Comparison of ENCODE assay signal across 19 cellular contexts in the genomic region with DNA sequence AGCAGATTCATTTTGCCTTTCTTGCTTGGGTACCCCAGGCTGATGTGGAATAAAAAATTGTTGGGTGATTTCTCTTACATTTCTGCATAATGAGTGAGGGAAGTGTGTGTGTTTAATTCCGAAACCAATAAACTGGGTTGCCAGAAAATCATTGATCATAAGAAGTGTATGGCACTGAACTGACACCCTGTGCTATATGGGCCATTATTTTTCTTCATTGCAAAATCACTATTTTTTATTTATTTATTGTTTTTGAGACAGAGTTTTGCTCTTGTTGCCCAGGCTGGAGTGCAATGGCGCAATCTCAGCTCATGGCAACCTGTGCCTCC. TPM values are rescaled to one million over a fixed set of nuclear protein-coding genes. Genes with fewer than 3 reads are reported as not detected.
DNase-seq lines count a peak whose midpoint lies in the region; ATAC-seq and TF ChIP-seq lines count a peak whose summit lies in the region.
"Had no signal": no experiment of that assay in that cellular context is flagged by ENCODE, and none has a peak within 500 bp of the region (broad histone marks: within the 10 kb centered on the region; RNA-seq: fewer than 3 reads in every experiment).

No MANE protein-coding gene starts in this region.

- no peaks in the 10 kb centered on the region for H3K9me3 ChIP-seq in osteoblast (ENCODE audit: low read depth, low read length)
- H3K9me3 ChIP-seq: colonic mucosa had no signal

- no peaks in the 10 kb centered on the region for H4K20me1 ChIP-seq in osteoblast (ENCODE audit: insufficient read depth, low read length)

- H3K4me1 Mint-ChIP-seq in activated T-cell treated with anti-CD3 and anti-CD28 coated beads, Interleukin-2, amount 50 U/mL, for 4 hours (ENCODE audit: low read depth) = peaks cover 62% of the 10 kb centered on the region
- peaks cover 40% of the 10 kb centered on the region for H3K4me1 Mint-ChIP-seq in activated CD8-positive, alpha-beta T cell treated with anti-CD3 and anti-CD28 coated beads, Interleukin-2, amount 10 ng/mL, durations not matched to agents 7 days and 5 days (ENCODE audit: low read depth)
- peaks cover 54% of the 10 kb centered on the region for H3K4me1 Mint-ChIP-seq in stimulated activated memory B cell treated with anti-CD40 and anti-IgM and Interleukin-4, amounts not matched to agents 10 μg/mL and 1 μg/mL and 100 μg/mL, for 72 hours

- TF ChIP-seq CTCF in osteoblast (IDR thresholded peaks at IDR 0.05; ENCODE audit: extremely low read depth, low read depth, low read length) = no peak

- no peaks in the 10 kb centered on the region for H3K79me2 ChIP-seq in osteoblast (ENCODE audit: insufficient read depth, low read length)

- H3K4me3 ChIP-seq in osteoblast (ENCODE audit: insufficient read depth, low read length) = no peak overlapping the region
- H3K4me3 ChIP-seq: colonic mucosa had no signal

- no peaks in the 10 kb centered on the region for H3K27me3 ChIP-seq in osteoblast (ENCODE audit: insufficient read depth, low read length)
- H3K27me3 ChIP-seq: colonic mucosa had no signal

- POLR2A ChIA-PET in activated CD8-positive, alpha-beta T cell treated with anti-CD3 and anti-CD28 coated beads, Interleukin-2, amount 10 ng/mL, durations not matched to agents 7 days and 5 days (lab: Charles Lee) = interaction anchor here (1.2 kb wide), 1 partner anchor 218 kb away, joined by 4 read pairs; a partner anchor contains a TSS

- no peaks in the 10 kb centered on the region for H3K27me3 Mint-ChIP-seq in activated T-cell treated with anti-CD3 and anti-CD28 coated beads, Interleukin-2, amount 50 U/mL, for 4 hours (ENCODE audit: low read depth)
- no peaks in the 10 kb centered on the region for H3K27me3 Mint-ChIP-seq in activated CD8-positive, alpha-beta T cell treated with anti-CD3 and anti-CD28 coated beads, Interleukin-2, amount 10 ng/mL, durations not matched to agents 7 days and 5 days (ENCODE audit: low read depth)
- no peaks in the 10 kb centered on the region for H3K27me3 Mint-ChIP-seq in stimulated activated memory B cell treated with anti-CD40 and anti-IgM and Interleukin-4, amounts not matched to agents 10 μg/mL and 1 μg/mL and 100 μg/mL, for 72 hours

- ATAC-seq in activated T-cell treated with anti-CD3 and anti-CD28 coated beads, Interleukin-2, amount 50 U/mL, for 4 hours = peak; percentile 63 to 65
- ATAC-seq in HG03097 (IDR thresholded peaks at IDR 0.05; ENCODE audit: low FRiP score, unreplicated experiment) (peak; percentile 8), GM18909 (IDR thresholded peaks at IDR 0.05; ENCODE audit: poor library complexity, unreplicated experiment) (no peak)
- ATAC-seq in activated CD8-positive, alpha-beta T cell treated with anti-CD3 and anti-CD28 coated beads, Interleukin-2, amount 10 ng/mL, durations not matched to agents 7 days and 5 days = no peak
- no peak for ATAC-seq in stimulated activated memory B cell treated with anti-CD40 and anti-IgM and Interleukin-4, amounts not matched to agents 10 μg/mL and 1 μg/mL and 100 μg/mL, for 72 hours
- ATAC-seq: HCT116, left colon, SK-N-SH treated with all-trans-retinoic acid at 6 μM for 48 hours had no signal

- no peak overlapping the region for H3K4me3 Mint-ChIP-seq in activated T-cell treated with anti-CD3 and anti-CD28 coated beads, Interleukin-2, amount 50 U/mL, for 4 hours
- no peak overlapping the region for H3K4me3 Mint-ChIP-seq in activated CD8-positive, alpha-beta T cell treated with anti-CD3 and anti-CD28 coated beads, Interleukin-2, amount 10 ng/mL, durations not matched to agents 7 days and 5 days
- H3K4me3 Mint-ChIP-seq in stimulated activated memory B cell treated with anti-CD40 and anti-IgM and Interleukin-4, amounts not matched to agents 10 μg/mL and 1 μg/mL and 100 μg/mL, for 72 hours = peak overlapping the region; percentile 53

- no peaks in the 10 kb centered on the region for H3K9me3 Mint-ChIP-seq in activated T-cell treated with anti-CD3 and anti-CD28 coated beads, Interleukin-2, amount 50 U/mL, for 4 hours
- H3K9me3 Mint-ChIP-seq in activated CD8-positive, alpha-beta T cell treated with anti-CD3 and anti-CD28 coated beads, Interleukin-2, amount 10 ng/mL, durations not matched to agents 7 days and 5 days (ENCODE audit: insufficient read depth) = no peaks in the 10 kb centered on the region
- no peaks in the 10 kb centered on the region for H3K9me3 Mint-ChIP-seq in stimulated activated memory B cell treated with anti-CD40 and anti-IgM and Interleukin-4, amounts not matched to agents 10 μg/mL and 1 μg/mL and 100 μg/mL, for 72 hours

- CTCF ChIA-PET in activated CD8-positive, alpha-beta T cell treated with anti-CD3 and anti-CD28 coated beads, Interleukin-2, amount 10 ng/mL, durations not matched to agents 7 days and 5 days (lab: Charles Lee) = interaction anchor here (0.6 to 1.3 kb wide), 3 partner anchors 9 to 246 kb away, joined by 3 to 5 read pairs (median 4); no protein-coding TSS in a partner anchor

- no peak overlapping the region for H2AFZ ChIP-seq in osteoblast (ENCODE audit: low read length)

- peaks cover 5% of the 10 kb centered on the region for H3K4me1 ChIP-seq in osteoblast (ENCODE audit: insufficient read depth, low read length)
- H3K4me1 ChIP-seq: colonic mucosa had no signal

- DNase-seq in activated T-cell treated with anti-CD3 and anti-CD28 coated beads, Interleukin-2, amount 50 U/mL, for 4 hours = no peak
- DNase-seq in activated T-cell treated with anti-CD3 and anti-CD28 coated beads, Interleukin-2, amount 50 U/mL, for 1 hour = no peak
- no peak for DNase-seq in activated CD8-positive, alpha-beta T cell treated with anti-CD3 and anti-CD28 coated beads, Interleukin-2, amount 10 ng/mL, durations not matched to agents 7 days and 5 days
- DNase-seq in amygdala (lab: John Stamatoyannopoulos, UW) (no peak), osteoblast (ENCODE audit: insufficient read length, low spot score, missing footprints) (no peak)
- DNase-seq: aorta, colonic mucosa, COR-L47, foreskin melanocyte, left colon, midbrain, NCI-H1105 treated with DMSO at 0.1 percent for 48 hours, NCI-H2171 treated with DMSO at 0.1 percent for 48 hours had no signal

- H3K27ac Mint-ChIP-seq in activated CD8-positive, alpha-beta T cell treated with anti-CD3 and anti-CD28 coated beads, Interleukin-2, amount 10 ng/mL, durations not matched to agents 7 days and 5 days = peak overlapping the region; percentile 9
- peak overlapping the region; percentile 84 for H3K27ac Mint-ChIP-seq in stimulated activated memory B cell treated with anti-CD40 and anti-IgM and Interleukin-4, amounts not matched to agents 10 μg/mL and 1 μg/mL and 100 μg/mL, for 72 hours

- H3K36me3 Mint-ChIP-seq in activated T-cell treated with anti-CD3 and anti-CD28 coated beads, Interleukin-2, amount 50 U/mL, for 4 hours (ENCODE audit: insufficient read depth) = peaks cover 10% of the 10 kb centered on the region
- peaks cover 23% of the 10 kb centered on the region for H3K36me3 Mint-ChIP-seq in activated CD8-positive, alpha-beta T cell treated with anti-CD3 and anti-CD28 coated beads, Interleukin-2, amount 10 ng/mL, durations not matched to agents 7 days and 5 days (ENCODE audit: low read depth)
- H3K36me3 Mint-ChIP-seq in stimulated activated memory B cell treated with anti-CD40 and anti-IgM and Interleukin-4, amounts not matched to agents 10 μg/mL and 1 μg/mL and 100 μg/mL, for 72 hours = peaks cover 17% of the 10 kb centered on the region

- no peak overlapping the region for H3K27ac ChIP-seq in osteoblast (ENCODE audit: low read depth, low read length)
- H3K27ac ChIP-seq: colonic mucosa, HL-60 had no signal

- no peak overlapping the region for H3K4me2 ChIP-seq in osteoblast (ENCODE audit: insufficient read depth, low read length)

- H3K36me3 ChIP-seq in osteoblast (ENCODE audit: insufficient read depth, low read length) = no peaks in the 10 kb centered on the region

RNA-seq across cellular contexts. Expression of a gene that starts 14.6 kb away (rescaled TPM):
- 10 to 100 TPM; 38.5 to 43.4 (median 39.7) TPM for total RNA-seq in activated T-cell treated with anti-CD3 and anti-CD28 coated beads, Interleukin-2, amount 50 U/mL, for 4 hours
- total RNA-seq in activated CD8-positive, alpha-beta T cell treated with anti-CD3 and anti-CD28 coated beads, Interleukin-2, amount 10 ng/mL, durations not matched to agents 7 days and 5 days = 10 to 100 TPM; 45.3 to 49.9 TPM
- total RNA-seq in osteoblast = 65.9 and 72.2 TPM in 2 replicates

RNA-seq across cellular contexts. Expression of a gene that starts 42.9 kb away (rescaled TPM):
- 100 to 1,000 TPM; 171 to 197 (median 175) TPM for total RNA-seq in activated T-cell treated with anti-CD3 and anti-CD28 coated beads, Interleukin-2, amount 50 U/mL, for 4 hours
- total RNA-seq in activated CD8-positive, alpha-beta T cell treated with anti-CD3 and anti-CD28 coated beads, Interleukin-2, amount 10 ng/mL, durations not matched to agents 7 days and 5 days = 10 to 100 TPM; 44.8 to 48.3 TPM
- total RNA-seq in osteoblast = 12.3 and 17.7 TPM in 2 replicates

Comparison
In these comparisons a context has a peak if more than half of its experiments do, and no peak if none do; other contexts are left out.
1. ATAC-seq: peak in activated T-cell treated with anti-CD3 and anti-CD28 coated beads, Interleukin-2, amount 50 U/mL, for 4 hours (2 of 2) and HG03097 (single experiment); none in activated CD8-positive, alpha-beta T cell treated with anti-CD3 and anti-CD28 coated beads, Interleukin-2, amount 10 ng/mL, durations not matched to agents 7 days and 5 days (single experiment), stimulated activated memory B cell treated with anti-CD40 and anti-IgM and Interleukin-4, amounts not matched to agents 10 μg/mL and 1 μg/mL and 100 μg/mL, for 72 hours (single experiment) and GM18909 (single experiment).